Comparison of ENCODE assay signal across 8 cellular contexts in genomic region chr17:64507418-64507766, GRCh38. TPM values are rescaled to one million over a fixed set of nuclear protein-coding genes. Genes with fewer than 3 reads are reported as not detected.
DNase-seq lines count a peak whose midpoint lies in the region; ATAC-seq lines count a peak whose summit lies in the region.

No MANE protein-coding gene starts in this region.

- intact Hi-C loops in left colon (cut with DNase I, micrococcal nuclease): no loop called here

- peak; percentile 61 for DNase-seq in activated CD8-positive, alpha-beta memory T cell treated with anti-CD3 and anti-CD28 coated beads for 24 hours
- no peak for DNase-seq in activated CD8-positive, alpha-beta memory T cell treated with anti-CD3 and anti-CD28 coated beads, Interleukin-2, amount 50 U/mL, for 48 hours
- DNase-seq in NCI-H1694 (lab: John Stamatoyannopoulos, UW) (peak; percentile 81), T follicular helper cell (ENCODE audit: low read depth) (peak; percentile 13), left colon (no peak)
- peak; percentile 38 for DNase-seq in stimulated activated naive CD8-positive, alpha-beta T cell treated with anti-CD3 and anti-CD28 coated beads, Interleukin-15, Interleukin-2, amounts not matched to agents 100 U/mL and 50 U/mL, for 24 hours

- ATAC-seq in HG02870 (IDR thresholded peaks at IDR 0.05; ENCODE audit: unreplicated experiment) (peak; percentile 10), left colon (peak; percentile 29)
- peak; percentile 37 for ATAC-seq in stimulated activated naive CD8-positive, alpha-beta T cell treated with anti-CD3 and anti-CD28 coated beads, Interleukin-15, Interleukin-2, amounts not matched to agents 100 U/mL and 50 U/mL, for 24 hours

- peak overlapping the region; percentile 99 for H3K27ac ChIP-seq in cingulate gyrus (ENCODE audit: low read depth, low read length)

RNA-seq across cellular contexts. Expression of gene CEP95, which starts 0.6 kb away (rescaled TPM):
- 10 to 100 TPM; 31.9 to 35.0 TPM for total RNA-seq in left colon

RNA-seq across cellular contexts. Expression of gene DDX5, which starts 1.3 kb away (rescaled TPM):
- 100 to 1,000 TPM; 445 to 466 TPM for total RNA-seq in left colon

RNA-seq across cellular contexts. Expression of gene POLG2, which starts 10.5 kb away (rescaled TPM):
- 10 to 100 TPM in 1 of 2 donors, 1 to 10 TPM in 1; 9.4 to 10.4 TPM for total RNA-seq in left colon

RNA-seq across cellular contexts. Expression of gene MILR1, which starts 58.5 kb away (rescaled TPM):
- 1 to 10 TPM in 1 of 2 donors, under 1 TPM in 1; 0.82 to 3.3 TPM for total RNA-seq in left colon

Comparison
In these comparisons a context has a peak if more than half of its experiments do, and no peak if none do; other contexts are left out.
1. DNase-seq: peak in activated CD8-positive, alpha-beta memory T cell treated with anti-CD3 and anti-CD28 coated beads for 24 hours (single experiment), NCI-H1694 (single experiment), T follicular helper cell (single experiment) and stimulated activated naive CD8-positive, alpha-beta T cell treated with anti-CD3 and anti-CD28 coated beads, Interleukin-15, Interleukin-2, amounts not matched to agents 100 U/mL and 50 U/mL, for 24 hours (single experiment); none in activated CD8-positive, alpha-beta memory T cell treated with anti-CD3 and anti-CD28 coated beads, Interleukin-2, amount 50 U/mL, for 48 hours (single experiment) and left colon (0 of 2).
2. Peak in every context shown above with its lines, with median percentiles within 50 percentile points of each other: ATAC-seq.